In the genomic region with DNA sequence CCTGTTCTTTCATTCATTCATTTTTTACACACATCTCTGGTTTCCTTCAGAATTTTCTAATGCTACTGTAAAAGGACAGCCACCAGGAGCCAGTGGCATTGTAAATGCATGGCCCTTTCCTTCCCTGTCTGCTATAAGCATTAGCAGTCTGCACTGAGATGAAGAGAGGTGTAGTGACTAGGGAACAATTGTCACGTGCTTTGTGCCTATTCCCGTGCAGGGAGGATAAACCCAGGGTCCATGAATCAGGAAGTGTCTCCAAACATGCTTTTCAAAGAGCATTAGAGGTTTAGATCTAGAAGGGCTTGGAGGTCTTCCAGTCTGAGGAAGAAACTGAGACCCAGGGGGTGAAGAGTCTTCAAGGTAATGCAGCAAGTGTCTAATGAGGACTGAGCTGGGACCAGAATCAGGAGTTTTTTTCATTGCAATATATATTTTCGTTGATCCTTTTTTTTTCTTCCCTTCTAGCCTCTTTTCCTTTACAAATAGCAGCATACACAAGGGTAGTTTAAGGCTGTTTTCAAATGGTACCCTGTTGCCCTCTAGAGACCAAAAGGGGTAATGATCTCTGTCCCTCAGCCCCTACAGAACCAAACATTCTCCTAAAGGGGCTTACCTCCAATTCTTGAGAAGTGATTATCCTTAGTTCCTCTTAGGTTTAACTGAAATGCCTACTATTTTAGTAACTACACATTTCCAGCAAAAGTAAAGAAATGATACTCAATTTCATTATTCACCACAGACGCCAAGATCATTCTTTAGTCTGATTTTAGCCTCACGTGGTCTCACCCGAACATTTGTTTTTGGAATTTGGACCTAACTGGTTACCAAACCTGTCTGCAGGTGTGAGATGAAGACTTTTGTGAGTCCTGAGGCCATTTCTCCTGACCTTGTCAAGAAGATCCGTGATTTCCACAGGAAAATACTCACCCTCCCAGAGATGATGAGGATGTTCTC, we compare ENCODE assay signal across 10 cellular contexts. TPM values are rescaled to one million over a fixed set of nuclear protein-coding genes. Genes with fewer than 3 reads are reported as not detected.
DNase-seq lines count a peak whose midpoint lies in the region; ATAC-seq and TF ChIP-seq lines count a peak whose summit lies in the region.
"Had no signal": no experiment of that assay in that cellular context is flagged by ENCODE, and none has a peak within 500 bp of the region (broad histone marks: within the 10 kb centered on the region; RNA-seq: fewer than 3 reads in every experiment).

No MANE protein-coding gene starts in this region.

- H3K9ac ChIP-seq in SK-N-MC (ENCODE audit: insufficient read length): no peak overlapping the region

- H3K4me3 ChIP-seq in Jurkat, Clone E6-1 (ENCODE audit: low read length): no peak overlapping the region
- no peak overlapping the region for H3K4me3 ChIP-seq in SK-N-MC

- no peaks in the 10 kb centered on the region for H3K36me3 ChIP-seq in SK-N-MC (ENCODE audit: insufficient read depth, low read length)

- H3K4me3 Mint-ChIP-seq in natural killer cell: no peak overlapping the region
- H3K4me3 Mint-ChIP-seq: activated naive CD8-positive, alpha-beta T cell; CD8-positive, alpha-beta memory T cell had no signal

- H3K9me3 ChIP-seq in SK-N-MC (ENCODE audit: low read depth, low read length): no peaks in the 10 kb centered on the region

- no peak overlapping the region for H3K27ac ChIP-seq in SK-N-MC

- ATAC-seq in esophagus mucosa (peak; percentile 66), natural killer cell (peak; percentile 72 to 83 (median 78))

- intact Hi-C loops in natural killer cell (cut with micrococcal nuclease): loop anchor here (1.0 kb wide), 1 partner anchor 67 kb away; no protein-coding TSS in a partner anchor

- peaks cover 43 to 68% of the 10 kb centered on the region in 2 donors for H3K27me3 Mint-ChIP-seq in natural killer cell (ENCODE audit: low read depth in 2 of 2)

- peak; percentile 17 for DNase-seq in NCI-H1436 (lab: John Stamatoyannopoulos, UW)
- no peak for DNase-seq in NCI-H1436 treated with DMSO at 0.1 percent for 48 hours (lab: John Stamatoyannopoulos, UW)
- DNase-seq in Jurkat, Clone E6-1 (ENCODE audit: low read depth, low spot score): peak; percentile 51
- peak; percentile 37 for DNase-seq in SK-N-MC (ENCODE audit: low read depth, low spot score)
- DNase-seq in natural killer cell: no peak
- DNase-seq in activated CD8-positive, alpha-beta memory T cell treated with anti-CD3 and anti-CD28 coated beads, Interleukin-2, amount 50 U/mL, for 4 hours: no peak
- no peak for DNase-seq in NCI-H1048 (lab: John Stamatoyannopoulos, UW)

- H3K36me3 Mint-ChIP-seq in natural killer cell: no peaks in the 10 kb centered on the region
- H3K36me3 Mint-ChIP-seq: activated naive CD8-positive, alpha-beta T cell; CD8-positive, alpha-beta memory T cell had no signal

- TF ChIP-seq CTCF in natural killer cell (IDR thresholded peaks at IDR 0.05): peak; percentile 74

- H3K9me3 Mint-ChIP-seq in natural killer cell: no peaks in the 10 kb centered on the region
- H3K9me3 Mint-ChIP-seq: CD8-positive, alpha-beta memory T cell had no signal

- H3K27ac Mint-ChIP-seq in natural killer cell: no peak overlapping the region
- H3K27ac Mint-ChIP-seq: activated naive CD8-positive, alpha-beta T cell; CD8-positive, alpha-beta memory T cell had no signal

- H3K4me1 Mint-ChIP-seq in natural killer cell: peaks cover 0 to 6% of the 10 kb centered on the region in 2 donors

RNA-seq across cellular contexts. Expression of a gene that starts 6.6 kb away (rescaled TPM):
- not detected for polyA plus RNA-seq in Jurkat, Clone E6-1 (2012; ENCODE audit: insufficient read depth, insufficient read length)
- total RNA-seq in esophagus mucosa: not detected
- not detected for total RNA-seq in natural killer cell
- total RNA-seq: CD8-positive, alpha-beta memory T cell had no signal
- polyA plus RNA-seq: CD8-positive, alpha-beta memory T cell had no signal

RNA-seq across cellular contexts. Expression of a gene that starts 8.9 kb away (rescaled TPM):
- not detected for polyA plus RNA-seq in Jurkat, Clone E6-1 (2012; ENCODE audit: insufficient read depth, insufficient read length)
- total RNA-seq in esophagus mucosa (not detected), natural killer cell (not detected)
- total RNA-seq: CD8-positive, alpha-beta memory T cell had no signal
- polyA plus RNA-seq: CD8-positive, alpha-beta memory T cell had no signal

RNA-seq across cellular contexts. Expression of a gene that starts 34.0 kb away (rescaled TPM):
- not detected for polyA plus RNA-seq in Jurkat, Clone E6-1 (2012; ENCODE audit: insufficient read depth, insufficient read length)
- total RNA-seq in esophagus mucosa: not detected
- total RNA-seq in natural killer cell: under 1 TPM in 2 of 3 donors, not detected in 1; 0.26 to 0.30 TPM
- total RNA-seq: CD8-positive, alpha-beta memory T cell had no signal
- polyA plus RNA-seq: CD8-positive, alpha-beta memory T cell had no signal

RNA-seq across cellular contexts. Expression of a gene that starts 43.3 kb away (rescaled TPM):
- polyA plus RNA-seq in Jurkat, Clone E6-1 (2012; ENCODE audit: insufficient read depth, insufficient read length): 42.1 TPM
- total RNA-seq in esophagus mucosa (48.3 TPM), natural killer cell (10 to 100 TPM; 69.3 to 73.7 (median 71.6) TPM)

RNA-seq across cellular contexts. Expression of a gene that starts 57.0 kb away (rescaled TPM):
- not detected for polyA plus RNA-seq in Jurkat, Clone E6-1 (2012; ENCODE audit: insufficient read depth, insufficient read length)
- total RNA-seq in esophagus mucosa (0.20 TPM), natural killer cell (not detected)
- total RNA-seq: CD8-positive, alpha-beta memory T cell had no signal
- polyA plus RNA-seq: CD8-positive, alpha-beta memory T cell had no signal

Comparison
In these comparisons a context has a peak if more than half of its experiments do, and no peak if none do; other contexts are left out.
1. DNase-seq: peak in NCI-H1436 (single experiment), Jurkat, Clone E6-1 (single experiment) and SK-N-MC (single experiment); none in NCI-H1436 treated with DMSO at 0.1 percent for 48 hours (single experiment), natural killer cell (single experiment), activated CD8-positive, alpha-beta memory T cell treated with anti-CD3 and anti-CD28 coated beads, Interleukin-2, amount 50 U/mL, for 4 hours (single experiment) and NCI-H1048 (single experiment).